Comparison of ENCODE assay signal across 1 cellular context in genomic region chr10:68106656-68107055, GRCh38.
TF ChIP-seq lines count a peak whose summit lies in the region.

No MANE protein-coding gene starts in this region.

TF ChIP-seq in GM23338, 12 proteins besides CTCF, POLR2A, EP300 and RAD21 (continued from another document):
- TF ChIP-seq, protein P1, sequence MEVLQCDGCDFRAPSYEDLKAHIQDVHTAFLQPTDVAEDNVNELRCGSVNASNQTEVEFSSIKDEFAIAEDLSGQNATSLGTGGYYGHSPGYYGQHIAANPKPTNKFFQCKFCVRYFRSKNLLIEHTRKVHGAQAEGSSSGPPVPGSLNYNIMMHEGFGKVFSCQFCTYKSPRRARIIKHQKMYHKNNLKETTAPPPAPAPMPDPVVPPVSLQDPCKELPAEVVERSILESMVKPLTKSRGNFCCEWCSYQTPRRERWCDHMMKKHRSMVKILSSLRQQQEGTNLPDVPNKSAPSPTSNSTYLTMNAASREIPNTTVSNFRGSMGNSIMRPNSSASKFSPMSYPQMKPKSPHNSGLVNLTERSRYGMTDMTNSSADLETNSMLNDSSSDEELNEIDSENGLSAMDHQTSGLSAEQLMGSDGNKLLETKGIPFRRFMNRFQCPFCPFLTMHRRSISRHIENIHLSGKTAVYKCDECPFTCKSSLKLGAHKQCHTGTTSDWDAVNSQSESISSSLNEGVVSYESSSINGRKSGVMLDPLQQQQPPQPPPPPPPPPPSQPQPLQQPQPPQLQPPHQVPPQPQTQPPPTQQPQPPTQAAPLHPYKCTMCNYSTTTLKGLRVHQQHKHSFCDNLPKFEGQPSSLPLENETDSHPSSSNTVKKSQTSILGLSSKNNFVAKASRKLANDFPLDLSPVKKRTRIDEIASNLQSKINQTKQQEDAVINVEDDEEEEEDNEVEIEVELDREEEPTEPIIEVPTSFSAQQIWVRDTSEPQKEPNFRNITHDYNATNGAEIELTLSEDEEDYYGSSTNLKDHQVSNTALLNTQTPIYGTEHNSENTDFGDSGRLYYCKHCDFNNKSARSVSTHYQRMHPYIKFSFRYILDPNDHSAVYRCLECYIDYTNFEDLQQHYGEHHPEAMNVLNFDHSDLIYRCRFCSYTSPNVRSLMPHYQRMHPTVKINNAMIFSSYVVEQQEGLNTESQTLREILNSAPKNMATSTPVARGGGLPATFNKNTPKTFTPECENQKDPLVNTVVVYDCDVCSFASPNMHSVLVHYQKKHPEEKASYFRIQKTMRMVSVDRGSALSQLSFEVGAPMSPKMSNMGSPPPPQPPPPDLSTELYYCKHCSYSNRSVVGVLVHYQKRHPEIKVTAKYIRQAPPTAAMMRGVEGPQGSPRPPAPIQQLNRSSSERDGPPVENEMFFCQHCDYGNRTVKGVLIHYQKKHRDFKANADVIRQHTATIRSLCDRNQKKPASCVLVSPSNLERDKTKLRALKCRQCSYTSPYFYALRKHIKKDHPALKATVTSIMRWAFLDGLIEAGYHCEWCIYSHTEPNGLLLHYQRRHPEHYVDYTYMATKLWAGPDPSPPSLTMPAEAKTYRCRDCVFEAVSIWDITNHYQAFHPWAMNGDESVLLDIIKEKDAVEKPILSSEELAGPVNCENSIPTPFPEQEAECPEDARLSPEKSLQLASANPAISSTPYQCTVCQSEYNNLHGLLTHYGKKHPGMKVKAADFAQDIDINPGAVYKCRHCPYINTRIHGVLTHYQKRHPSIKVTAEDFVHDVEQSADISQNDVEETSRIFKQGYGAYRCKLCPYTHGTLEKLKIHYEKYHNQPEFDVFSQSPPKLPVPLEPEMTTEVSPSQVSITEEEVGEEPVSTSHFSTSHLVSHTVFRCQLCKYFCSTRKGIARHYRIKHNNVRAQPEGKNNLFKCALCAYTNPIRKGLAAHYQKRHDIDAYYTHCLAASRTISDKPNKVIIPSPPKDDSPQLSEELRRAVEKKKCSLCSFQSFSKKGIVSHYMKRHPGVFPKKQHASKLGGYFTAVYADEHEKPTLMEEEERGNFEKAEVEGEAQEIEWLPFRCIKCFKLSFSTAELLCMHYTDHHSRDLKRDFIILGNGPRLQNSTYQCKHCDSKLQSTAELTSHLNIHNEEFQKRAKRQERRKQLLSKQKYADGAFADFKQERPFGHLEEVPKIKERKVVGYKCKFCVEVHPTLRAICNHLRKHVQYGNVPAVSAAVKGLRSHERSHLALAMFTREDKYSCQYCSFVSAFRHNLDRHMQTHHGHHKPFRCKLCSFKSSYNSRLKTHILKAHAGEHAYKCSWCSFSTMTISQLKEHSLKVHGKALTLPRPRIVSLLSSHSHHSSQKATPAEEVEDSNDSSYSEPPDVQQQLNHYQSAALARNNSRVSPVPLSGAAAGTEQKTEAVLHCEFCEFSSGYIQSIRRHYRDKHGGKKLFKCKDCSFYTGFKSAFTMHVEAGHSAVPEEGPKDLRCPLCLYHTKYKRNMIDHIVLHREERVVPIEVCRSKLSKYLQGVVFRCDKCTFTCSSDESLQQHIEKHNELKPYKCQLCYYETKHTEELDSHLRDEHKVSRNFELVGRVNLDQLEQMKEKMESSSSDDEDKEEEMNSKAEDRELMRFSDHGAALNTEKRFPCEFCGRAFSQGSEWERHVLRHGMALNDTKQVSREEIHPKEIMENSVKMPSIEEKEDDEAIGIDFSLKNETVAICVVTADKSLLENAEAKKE (CRISPR knock-in tag; IDR thresholded peaks at IDR 0.05), result no peak
- no peak for TF ChIP-seq CREB1 (CRISPR knock-in tag; IDR thresholded peaks at IDR 0.05; ENCODE audit: low read depth)
- TF ChIP-seq, protein P2, sequence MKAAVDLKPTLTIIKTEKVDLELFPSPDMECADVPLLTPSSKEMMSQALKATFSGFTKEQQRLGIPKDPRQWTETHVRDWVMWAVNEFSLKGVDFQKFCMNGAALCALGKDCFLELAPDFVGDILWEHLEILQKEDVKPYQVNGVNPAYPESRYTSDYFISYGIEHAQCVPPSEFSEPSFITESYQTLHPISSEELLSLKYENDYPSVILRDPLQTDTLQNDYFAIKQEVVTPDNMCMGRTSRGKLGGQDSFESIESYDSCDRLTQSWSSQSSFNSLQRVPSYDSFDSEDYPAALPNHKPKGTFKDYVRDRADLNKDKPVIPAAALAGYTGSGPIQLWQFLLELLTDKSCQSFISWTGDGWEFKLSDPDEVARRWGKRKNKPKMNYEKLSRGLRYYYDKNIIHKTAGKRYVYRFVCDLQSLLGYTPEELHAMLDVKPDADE (IDR thresholded peaks at IDR 0.05), result no peak
- TF ChIP-seq, protein P3, sequence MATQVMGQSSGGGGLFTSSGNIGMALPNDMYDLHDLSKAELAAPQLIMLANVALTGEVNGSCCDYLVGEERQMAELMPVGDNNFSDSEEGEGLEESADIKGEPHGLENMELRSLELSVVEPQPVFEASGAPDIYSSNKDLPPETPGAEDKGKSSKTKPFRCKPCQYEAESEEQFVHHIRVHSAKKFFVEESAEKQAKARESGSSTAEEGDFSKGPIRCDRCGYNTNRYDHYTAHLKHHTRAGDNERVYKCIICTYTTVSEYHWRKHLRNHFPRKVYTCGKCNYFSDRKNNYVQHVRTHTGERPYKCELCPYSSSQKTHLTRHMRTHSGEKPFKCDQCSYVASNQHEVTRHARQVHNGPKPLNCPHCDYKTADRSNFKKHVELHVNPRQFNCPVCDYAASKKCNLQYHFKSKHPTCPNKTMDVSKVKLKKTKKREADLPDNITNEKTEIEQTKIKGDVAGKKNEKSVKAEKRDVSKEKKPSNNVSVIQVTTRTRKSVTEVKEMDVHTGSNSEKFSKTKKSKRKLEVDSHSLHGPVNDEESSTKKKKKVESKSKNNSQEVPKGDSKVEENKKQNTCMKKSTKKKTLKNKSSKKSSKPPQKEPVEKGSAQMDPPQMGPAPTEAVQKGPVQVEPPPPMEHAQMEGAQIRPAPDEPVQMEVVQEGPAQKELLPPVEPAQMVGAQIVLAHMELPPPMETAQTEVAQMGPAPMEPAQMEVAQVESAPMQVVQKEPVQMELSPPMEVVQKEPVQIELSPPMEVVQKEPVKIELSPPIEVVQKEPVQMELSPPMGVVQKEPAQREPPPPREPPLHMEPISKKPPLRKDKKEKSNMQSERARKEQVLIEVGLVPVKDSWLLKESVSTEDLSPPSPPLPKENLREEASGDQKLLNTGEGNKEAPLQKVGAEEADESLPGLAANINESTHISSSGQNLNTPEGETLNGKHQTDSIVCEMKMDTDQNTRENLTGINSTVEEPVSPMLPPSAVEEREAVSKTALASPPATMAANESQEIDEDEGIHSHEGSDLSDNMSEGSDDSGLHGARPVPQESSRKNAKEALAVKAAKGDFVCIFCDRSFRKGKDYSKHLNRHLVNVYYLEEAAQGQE (IDR thresholded peaks at IDR 0.05; ENCODE audit: unreplicated experiment), result no peak
- TF ChIP-seq EZH2phosphoT487 (IDR thresholded peaks at IDR 0.05; ENCODE audit: unreplicated experiment), result no peak
- TF ChIP-seq NANOG (IDR thresholded peaks at IDR 0.05; ENCODE audit: borderline replicate concordance), result no peak
